Comparison of ENCODE assay signal across 1 cellular context in the genomic region with DNA sequence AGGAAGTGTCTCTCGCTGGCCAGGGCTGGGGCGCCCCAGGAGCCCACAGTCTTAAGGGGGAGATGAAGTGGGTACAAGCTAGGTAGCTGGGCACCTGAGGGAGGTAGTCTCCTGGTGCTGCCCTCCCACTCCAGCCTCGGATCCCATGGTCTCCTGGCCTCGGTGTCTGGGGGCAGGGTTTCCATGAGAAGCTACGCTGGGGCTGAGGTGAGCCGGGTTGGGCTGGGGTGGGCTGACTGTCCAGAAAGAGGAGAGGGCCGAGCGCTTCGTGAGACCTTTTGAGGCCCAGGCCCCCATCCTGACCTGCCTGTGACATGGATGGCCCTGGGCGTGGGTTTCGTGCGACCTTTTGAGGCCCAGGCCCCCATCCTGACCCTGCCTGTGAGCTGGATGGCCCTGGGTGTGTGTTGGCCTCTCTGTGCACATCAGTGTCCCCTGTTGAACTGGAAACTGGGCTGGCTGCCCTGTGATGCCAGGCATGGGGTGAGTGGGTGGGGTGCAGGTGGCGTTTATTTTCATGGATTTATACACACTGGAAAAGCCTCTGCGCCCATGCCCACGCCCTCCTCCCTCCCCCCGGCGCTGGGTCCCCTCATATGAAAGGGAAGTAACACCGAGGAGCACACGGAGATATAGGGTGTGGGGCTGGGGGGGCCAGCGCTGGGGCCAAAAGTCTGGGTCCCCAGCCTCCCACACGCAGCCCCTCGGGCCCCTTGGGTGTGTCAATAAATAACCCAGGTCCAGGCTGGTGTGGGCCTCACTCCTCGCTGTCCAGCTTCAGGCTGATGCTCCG.
TF ChIP-seq lines count a peak whose summit lies in the region.

No MANE protein-coding gene starts in this region.

TF ChIP-seq in HepG2, 621 proteins besides CTCF, POLR2A, EP300 and RAD21:
- TF ChIP-seq, protein P1, sequence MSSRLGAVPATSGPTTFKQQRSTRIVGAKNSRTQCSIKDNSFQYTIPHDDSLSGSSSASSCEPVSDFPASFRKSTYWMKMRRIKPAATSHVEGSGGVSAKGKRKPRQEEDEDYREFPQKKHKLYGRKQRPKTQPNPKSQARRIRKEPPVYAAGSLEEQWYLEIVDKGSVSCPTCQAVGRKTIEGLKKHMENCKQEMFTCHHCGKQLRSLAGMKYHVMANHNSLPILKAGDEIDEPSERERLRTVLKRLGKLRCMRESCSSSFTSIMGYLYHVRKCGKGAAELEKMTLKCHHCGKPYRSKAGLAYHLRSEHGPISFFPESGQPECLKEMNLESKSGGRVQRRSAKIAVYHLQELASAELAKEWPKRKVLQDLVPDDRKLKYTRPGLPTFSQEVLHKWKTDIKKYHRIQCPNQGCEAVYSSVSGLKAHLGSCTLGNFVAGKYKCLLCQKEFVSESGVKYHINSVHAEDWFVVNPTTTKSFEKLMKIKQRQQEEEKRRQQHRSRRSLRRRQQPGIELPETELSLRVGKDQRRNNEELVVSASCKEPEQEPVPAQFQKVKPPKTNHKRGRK (CRISPR knock-in tag; IDR thresholded peaks at IDR 0.05), result no peak
- no peak for TF ChIP-seq ZFP41 (CRISPR knock-in tag; IDR thresholded peaks at IDR 0.05; ENCODE audit: borderline replicate concordance)
- peak; percentile 87 for TF ChIP-seq AGO2 (optimal IDR thresholded peaks at IDR 0.05; ENCODE audit: low read depth, low read length)
- TF ChIP-seq SIN3A (IDR thresholded peaks at IDR 0.05; ENCODE audit: borderline replicate concordance, low read depth, low read length), result no peak
TF ChIP-seq in HepG2: peak in this region for 1.
